1 cellular context compared by ENCODE assay signal in the genomic region with DNA sequence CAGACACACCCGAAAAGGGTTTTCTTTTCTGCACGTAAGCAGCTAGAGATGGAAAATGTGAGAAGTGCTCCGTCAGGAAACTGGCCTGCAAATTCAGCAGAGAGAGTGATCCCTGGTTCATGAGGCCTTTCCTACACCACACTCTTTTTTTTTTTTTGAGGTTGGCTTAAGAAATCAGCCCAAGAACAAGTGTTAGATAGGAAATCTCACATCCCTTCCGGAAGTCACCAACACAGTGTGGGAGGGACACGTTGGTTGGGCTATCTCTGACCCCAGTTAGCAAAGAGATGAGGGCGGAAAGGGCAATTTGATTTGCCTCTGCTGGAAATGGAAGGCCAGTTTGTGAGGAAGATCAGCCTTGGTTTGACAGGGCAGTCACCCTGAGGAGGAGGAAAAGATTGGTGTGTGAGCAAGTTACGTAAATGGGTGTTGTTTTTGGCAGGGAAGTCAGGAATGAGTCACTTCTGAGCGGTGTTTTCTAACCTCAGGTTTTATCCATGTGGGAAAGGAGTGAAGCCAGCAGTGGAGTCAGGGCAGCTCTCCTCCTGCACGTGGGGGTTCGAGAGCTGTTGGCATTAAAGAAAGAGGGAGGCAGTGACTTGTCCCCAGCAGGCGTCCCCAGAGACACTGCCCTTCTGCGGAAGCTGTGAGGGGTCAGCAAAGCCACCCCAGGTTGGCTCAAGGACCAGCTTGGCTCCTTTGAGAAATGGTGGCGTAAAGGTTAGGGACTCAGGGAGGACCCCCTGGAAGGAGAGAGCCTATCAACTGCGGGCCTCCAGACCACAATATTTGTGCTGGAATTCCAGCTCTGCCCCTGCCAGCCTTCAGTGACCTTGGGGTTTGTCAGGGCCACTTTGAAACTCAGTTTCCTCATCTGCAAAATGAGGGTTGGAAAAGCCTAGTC.
TF ChIP-seq lines count a peak whose summit lies in the region.

No MANE protein-coding gene starts in this region.

TF ChIP-seq in K562, 482 proteins besides CTCF, POLR2A, EP300 and RAD21 (continued from another document and continues in another):
- TF ChIP-seq ZNF79 (CRISPR knock-in tag; IDR thresholded peaks at IDR 0.05; ENCODE audit: low read depth) (no peak), ZBTB17 (CRISPR knock-in tag; IDR thresholded peaks at IDR 0.05) (no peak; the same call in 1 of the 2 replicates), YY1 (IDR thresholded peaks at IDR 0.05; ENCODE audit: borderline replicate concordance in 1 of 3, control insufficient read depth in 1 of 3, extremely low read depth in 1 of 3, insufficient read depth in 3 of 3, insufficient read length in 1 of 3, insufficient replicate concordance in 2 of 3, low read depth in 1 of 3, low read length in 2 of 3) (peak in 1 of 3 experiments; percentile 62), HDAC6 (IDR thresholded peaks at IDR 0.05; ENCODE audit: low read depth, low read length) (no peak), NR2C1 (IDR thresholded peaks at IDR 0.05) (peak; percentile 69), NR2C1 (tag; IDR thresholded peaks at IDR 0.05) (peak; percentile 85), HMGN3 (IDR thresholded peaks at IDR 0.05; ENCODE audit: borderline replicate concordance, extremely low read depth, insufficient read length, low read depth, low read length) (no peak), PHF20 (IDR thresholded peaks at IDR 0.05; ENCODE audit: partially characterized antibody) (no peak), CREM (IDR thresholded peaks at IDR 0.05; ENCODE audit: low read depth) (peak; percentile 89; the same call in 1 of the 2 replicates), FIP1L1 (IDR thresholded peaks at IDR 0.05; ENCODE audit: low read depth, low read length, poor library complexity, severe bottlenecking) (no peak), TBL1XR1 (IDR thresholded peaks at IDR 0.05; ENCODE audit: low read length in 2 of 2) (peak in 1 of 2 experiments; percentile 87; a peak in 2 of 4 replicates), ZNF445 (CRISPR knock-in tag; IDR thresholded peaks at IDR 0.05; ENCODE audit: low read depth) (no peak), SIN3B (IDR thresholded peaks at IDR 0.05; ENCODE audit: low read depth) (no peak), TAL1 (IDR thresholded peaks at IDR 0.05) (peak; percentile 65), ZNF253 (CRISPR knock-in tag; conservative IDR thresholded peaks at IDR 0.05) (no peak), POLR2AphosphoS5 (IDR thresholded peaks at IDR 0.05; ENCODE audit: control insufficient read depth, insufficient read depth, low read depth, low read length) (peak; percentile 61; the same call in 1 of the 2 replicates), ZNF133 (CRISPR knock-in tag; IDR thresholded peaks at IDR 0.05) (no peak), HDAC2 (IDR thresholded peaks at IDR 0.05) (peak; percentile 94), GTF2E2 (tag; IDR thresholded peaks at IDR 0.05) (0 out of 2 replicates have a peak, but pooled peaks have one; percentile 65), HIVEP1 (CRISPR knock-in tag; IDR thresholded peaks at IDR 0.05) (no peak), MED1 (CRISPR knock-in tag; IDR thresholded peaks at IDR 0.05; ENCODE audit: borderline replicate concordance) (no peak), SRSF9 (IDR thresholded peaks at IDR 0.05; ENCODE audit: borderline replicate concordance, low read depth, low read length) (no peak), MTF1 (CRISPR knock-in tag; IDR thresholded peaks at IDR 0.05; ENCODE audit: borderline replicate concordance) (no peak), DDX20 (tag; IDR thresholded peaks at IDR 0.05; ENCODE audit: low read depth) (no peak; the same call in 1 of the 2 replicates), SAP30 (IDR thresholded peaks at IDR 0.05; ENCODE audit: borderline replicate concordance, insufficient read depth, low read depth, low read length, poor library complexity, severe bottlenecking) (no peak), MXI1 (IDR thresholded peaks at IDR 0.05; ENCODE audit: low read depth, low read length) (no peak), ZNF561 (CRISPR knock-in tag; conservative IDR thresholded peaks at IDR 0.05) (no peak), SMARCA5 (IDR thresholded peaks at IDR 0.05) (no peak), ZNF263 (CRISPR knock-in tag; IDR thresholded peaks at IDR 0.05; ENCODE audit: borderline replicate concordance) (no peak; the same call in 1 of the 2 replicates), JUNB (CRISPR knock-in tag; conservative IDR thresholded peaks at IDR 0.05) (peak; percentile 40; the same call in 1 of the 2 replicates), MYBL2 (IDR thresholded peaks at IDR 0.05; ENCODE audit: low read depth) (no peak), MYBL2 (CRISPR knock-in tag; IDR thresholded peaks at IDR 0.05; ENCODE audit: borderline replicate concordance) (no peak), PHTF2 (CRISPR knock-in tag; IDR thresholded peaks at IDR 0.05) (no peak), SPI1 (IDR thresholded peaks at IDR 0.05; ENCODE audit: borderline replicate concordance, low read depth, low read length) (0 out of 2 replicates have a peak, but pooled peaks have one; percentile 1), SOX6 (IDR thresholded peaks at IDR 0.05) (peak; percentile 69), RFX7 (CRISPR knock-in tag; IDR thresholded peaks at IDR 0.05) (no peak), HCFC1 (IDR thresholded peaks at IDR 0.05; ENCODE audit: low read depth, low read length) (0 out of 2 replicates have a peak, but pooled peaks have one; percentile 33)
- TF ChIP-seq, protein P1, sequence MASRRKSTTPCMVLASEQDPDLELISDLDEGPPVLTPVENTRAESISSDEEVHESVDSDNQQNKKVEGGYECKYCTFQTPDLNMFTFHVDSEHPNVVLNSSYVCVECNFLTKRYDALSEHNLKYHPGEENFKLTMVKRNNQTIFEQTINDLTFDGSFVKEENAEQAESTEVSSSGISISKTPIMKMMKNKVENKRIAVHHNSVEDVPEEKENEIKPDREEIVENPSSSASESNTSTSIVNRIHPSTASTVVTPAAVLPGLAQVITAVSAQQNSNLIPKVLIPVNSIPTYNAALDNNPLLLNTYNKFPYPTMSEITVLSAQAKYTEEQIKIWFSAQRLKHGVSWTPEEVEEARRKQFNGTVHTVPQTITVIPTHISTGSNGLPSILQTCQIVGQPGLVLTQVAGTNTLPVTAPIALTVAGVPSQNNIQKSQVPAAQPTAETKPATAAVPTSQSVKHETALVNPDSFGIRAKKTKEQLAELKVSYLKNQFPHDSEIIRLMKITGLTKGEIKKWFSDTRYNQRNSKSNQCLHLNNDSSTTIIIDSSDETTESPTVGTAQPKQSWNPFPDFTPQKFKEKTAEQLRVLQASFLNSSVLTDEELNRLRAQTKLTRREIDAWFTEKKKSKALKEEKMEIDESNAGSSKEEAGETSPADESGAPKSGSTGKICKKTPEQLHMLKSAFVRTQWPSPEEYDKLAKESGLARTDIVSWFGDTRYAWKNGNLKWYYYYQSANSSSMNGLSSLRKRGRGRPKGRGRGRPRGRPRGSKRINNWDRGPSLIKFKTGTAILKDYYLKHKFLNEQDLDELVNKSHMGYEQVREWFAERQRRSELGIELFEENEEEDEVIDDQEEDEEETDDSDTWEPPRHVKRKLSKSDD (conservative IDR thresholded peaks at IDR 0.05; ENCODE audit: low read length): no peak
- TF ChIP-seq, protein P2, sequence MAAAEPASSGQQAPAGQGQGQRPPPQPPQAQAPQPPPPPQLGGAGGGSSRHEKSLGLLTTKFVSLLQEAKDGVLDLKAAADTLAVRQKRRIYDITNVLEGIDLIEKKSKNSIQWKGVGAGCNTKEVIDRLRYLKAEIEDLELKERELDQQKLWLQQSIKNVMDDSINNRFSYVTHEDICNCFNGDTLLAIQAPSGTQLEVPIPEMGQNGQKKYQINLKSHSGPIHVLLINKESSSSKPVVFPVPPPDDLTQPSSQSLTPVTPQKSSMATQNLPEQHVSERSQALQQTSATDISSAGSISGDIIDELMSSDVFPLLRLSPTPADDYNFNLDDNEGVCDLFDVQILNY (CRISPR knock-in tag; IDR thresholded peaks at IDR 0.05): no peak
- TF ChIP-seq, protein P3, sequence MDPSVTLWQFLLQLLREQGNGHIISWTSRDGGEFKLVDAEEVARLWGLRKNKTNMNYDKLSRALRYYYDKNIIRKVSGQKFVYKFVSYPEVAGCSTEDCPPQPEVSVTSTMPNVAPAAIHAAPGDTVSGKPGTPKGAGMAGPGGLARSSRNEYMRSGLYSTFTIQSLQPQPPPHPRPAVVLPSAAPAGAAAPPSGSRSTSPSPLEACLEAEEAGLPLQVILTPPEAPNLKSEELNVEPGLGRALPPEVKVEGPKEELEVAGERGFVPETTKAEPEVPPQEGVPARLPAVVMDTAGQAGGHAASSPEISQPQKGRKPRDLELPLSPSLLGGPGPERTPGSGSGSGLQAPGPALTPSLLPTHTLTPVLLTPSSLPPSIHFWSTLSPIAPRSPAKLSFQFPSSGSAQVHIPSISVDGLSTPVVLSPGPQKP (CRISPR knock-in tag; IDR thresholded peaks at IDR 0.05): no peak
- TF ChIP-seq, protein P4, sequence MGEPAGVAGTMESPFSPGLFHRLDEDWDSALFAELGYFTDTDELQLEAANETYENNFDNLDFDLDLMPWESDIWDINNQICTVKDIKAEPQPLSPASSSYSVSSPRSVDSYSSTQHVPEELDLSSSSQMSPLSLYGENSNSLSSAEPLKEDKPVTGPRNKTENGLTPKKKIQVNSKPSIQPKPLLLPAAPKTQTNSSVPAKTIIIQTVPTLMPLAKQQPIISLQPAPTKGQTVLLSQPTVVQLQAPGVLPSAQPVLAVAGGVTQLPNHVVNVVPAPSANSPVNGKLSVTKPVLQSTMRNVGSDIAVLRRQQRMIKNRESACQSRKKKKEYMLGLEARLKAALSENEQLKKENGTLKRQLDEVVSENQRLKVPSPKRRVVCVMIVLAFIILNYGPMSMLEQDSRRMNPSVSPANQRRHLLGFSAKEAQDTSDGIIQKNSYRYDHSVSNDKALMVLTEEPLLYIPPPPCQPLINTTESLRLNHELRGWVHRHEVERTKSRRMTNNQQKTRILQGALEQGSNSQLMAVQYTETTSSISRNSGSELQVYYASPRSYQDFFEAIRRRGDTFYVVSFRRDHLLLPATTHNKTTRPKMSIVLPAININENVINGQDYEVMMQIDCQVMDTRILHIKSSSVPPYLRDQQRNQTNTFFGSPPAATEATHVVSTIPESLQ (CRISPR knock-in tag; IDR thresholded peaks at IDR 0.05): no peak
- TF ChIP-seq, protein P5, sequence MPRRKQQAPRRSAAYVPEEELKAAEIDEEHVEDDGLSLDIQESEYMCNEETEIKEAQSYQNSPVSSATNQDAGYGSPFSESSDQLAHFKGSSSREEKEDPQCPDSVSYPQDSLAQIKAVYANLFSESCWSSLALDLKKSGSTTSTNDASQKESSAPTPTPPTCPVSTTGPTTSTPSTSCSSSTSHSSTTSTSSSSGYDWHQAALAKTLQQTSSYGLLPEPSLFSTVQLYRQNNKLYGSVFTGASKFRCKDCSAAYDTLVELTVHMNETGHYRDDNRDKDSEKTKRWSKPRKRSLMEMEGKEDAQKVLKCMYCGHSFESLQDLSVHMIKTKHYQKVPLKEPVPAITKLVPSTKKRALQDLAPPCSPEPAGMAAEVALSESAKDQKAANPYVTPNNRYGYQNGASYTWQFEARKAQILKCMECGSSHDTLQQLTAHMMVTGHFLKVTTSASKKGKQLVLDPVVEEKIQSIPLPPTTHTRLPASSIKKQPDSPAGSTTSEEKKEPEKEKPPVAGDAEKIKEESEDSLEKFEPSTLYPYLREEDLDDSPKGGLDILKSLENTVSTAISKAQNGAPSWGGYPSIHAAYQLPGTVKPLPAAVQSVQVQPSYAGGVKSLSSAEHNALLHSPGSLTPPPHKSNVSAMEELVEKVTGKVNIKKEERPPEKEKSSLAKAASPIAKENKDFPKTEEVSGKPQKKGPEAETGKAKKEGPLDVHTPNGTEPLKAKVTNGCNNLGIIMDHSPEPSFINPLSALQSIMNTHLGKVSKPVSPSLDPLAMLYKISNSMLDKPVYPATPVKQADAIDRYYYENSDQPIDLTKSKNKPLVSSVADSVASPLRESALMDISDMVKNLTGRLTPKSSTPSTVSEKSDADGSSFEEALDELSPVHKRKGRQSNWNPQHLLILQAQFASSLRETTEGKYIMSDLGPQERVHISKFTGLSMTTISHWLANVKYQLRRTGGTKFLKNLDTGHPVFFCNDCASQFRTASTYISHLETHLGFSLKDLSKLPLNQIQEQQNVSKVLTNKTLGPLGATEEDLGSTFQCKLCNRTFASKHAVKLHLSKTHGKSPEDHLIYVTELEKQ (CRISPR knock-in tag; IDR thresholded peaks at IDR 0.05): no peak
- TF ChIP-seq, protein P6, sequence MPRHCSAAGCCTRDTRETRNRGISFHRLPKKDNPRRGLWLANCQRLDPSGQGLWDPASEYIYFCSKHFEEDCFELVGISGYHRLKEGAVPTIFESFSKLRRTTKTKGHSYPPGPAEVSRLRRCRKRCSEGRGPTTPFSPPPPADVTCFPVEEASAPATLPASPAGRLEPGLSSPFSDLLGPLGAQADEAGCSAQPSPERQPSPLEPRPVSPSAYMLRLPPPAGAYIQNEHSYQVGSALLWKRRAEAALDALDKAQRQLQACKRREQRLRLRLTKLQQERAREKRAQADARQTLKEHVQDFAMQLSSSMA (CRISPR knock-in tag; IDR thresholded peaks at IDR 0.05): 0 out of 2 replicates have a peak, but pooled peaks have one; percentile 39
- TF ChIP-seq, protein P7, sequence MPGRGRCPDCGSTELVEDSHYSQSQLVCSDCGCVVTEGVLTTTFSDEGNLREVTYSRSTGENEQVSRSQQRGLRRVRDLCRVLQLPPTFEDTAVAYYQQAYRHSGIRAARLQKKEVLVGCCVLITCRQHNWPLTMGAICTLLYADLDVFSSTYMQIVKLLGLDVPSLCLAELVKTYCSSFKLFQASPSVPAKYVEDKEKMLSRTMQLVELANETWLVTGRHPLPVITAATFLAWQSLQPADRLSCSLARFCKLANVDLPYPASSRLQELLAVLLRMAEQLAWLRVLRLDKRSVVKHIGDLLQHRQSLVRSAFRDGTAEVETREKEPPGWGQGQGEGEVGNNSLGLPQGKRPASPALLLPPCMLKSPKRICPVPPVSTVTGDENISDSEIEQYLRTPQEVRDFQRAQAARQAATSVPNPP (IDR thresholded peaks at IDR 0.05; ENCODE audit: borderline replicate concordance, insufficient read depth, insufficient read length): no peak
- TF ChIP-seq, protein P8, sequence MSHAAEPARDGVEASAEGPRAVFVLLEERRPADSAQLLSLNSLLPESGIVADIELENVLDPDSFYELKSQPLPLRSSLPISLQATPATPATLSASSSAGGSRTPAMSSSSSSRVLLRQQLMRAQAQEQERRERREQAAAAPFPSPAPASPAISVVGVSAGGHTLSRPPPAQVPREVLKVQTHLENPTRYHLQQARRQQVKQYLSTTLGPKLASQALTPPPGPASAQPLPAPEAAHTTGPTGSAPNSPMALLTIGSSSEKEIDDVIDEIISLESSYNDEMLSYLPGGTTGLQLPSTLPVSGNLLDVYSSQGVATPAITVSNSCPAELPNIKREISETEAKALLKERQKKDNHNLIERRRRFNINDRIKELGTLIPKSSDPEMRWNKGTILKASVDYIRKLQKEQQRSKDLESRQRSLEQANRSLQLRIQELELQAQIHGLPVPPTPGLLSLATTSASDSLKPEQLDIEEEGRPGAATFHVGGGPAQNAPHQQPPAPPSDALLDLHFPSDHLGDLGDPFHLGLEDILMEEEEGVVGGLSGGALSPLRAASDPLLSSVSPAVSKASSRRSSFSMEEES (CRISPR knock-in tag; IDR thresholded peaks at IDR 0.05): no peak
